In genomic region chr11:83150450-83150849, GRCh38 we compare ENCODE assay signal across 26 cellular contexts.
"Had no signal": no experiment of that assay in that cellular context is flagged by ENCODE, and none has a peak within 500 bp of the region (broad histone marks: within the 10 kb centered on the region; RNA-seq: fewer than 3 reads in every experiment).

No MANE protein-coding gene starts in this region.

- H2AFZ ChIP-seq: hepatocyte had no signal

- ATAC-seq: gastroesophageal sphincter; heart left ventricle; left cardiac atrium; left lung; natural killer cell treated with Interleukin-12 subunit alpha and Interleukin-12 subunit beta and Interleukin-15 and Interleukin-18, amount 100 ng/mL, for 72 hours; psoas muscle; right cardiac atrium; stimulated activated memory B cell treated with anti-CD40 and anti-IgM and Interleukin-4, amounts not matched to agents 10 μg/mL and 1 μg/mL and 100 μg/mL, for 72 hours; stimulated activated naive CD8-positive, alpha-beta T cell treated with anti-CD3 and anti-CD28 coated beads, Interleukin-15, Interleukin-2, amounts not matched to agents 100 U/mL and 50 U/mL, for 24 hours had no signal

- DNase-seq: dorsolateral prefrontal cortex; effector CD4-positive, alpha-beta T cell; heart left ventricle; left cardiac atrium; left lung; mesenchymal stem cell; mucosa of descending colon; naive B cell; psoas muscle; right cardiac atrium; sigmoid colon; spleen; stimulated activated CD4-positive, alpha-beta T cell treated with anti-CD3 and anti-CD28 coated beads, Interleukin-4, amount 100 ng/mL, for 4 hours; stimulated activated naive CD8-positive, alpha-beta T cell treated with anti-CD3 and anti-CD28 coated beads, Interleukin-15, Interleukin-2, amounts not matched to agents 100 U/mL and 50 U/mL, for 24 hours; substantia nigra; testis; tibial artery had no signal

- H3K27me3 ChIP-seq: dorsolateral prefrontal cortex, gastroesophageal sphincter, heart left ventricle, hepatocyte, left lung, sigmoid colon, spleen, testis, tibial artery had no signal

- H3K4me3 ChIP-seq: dorsolateral prefrontal cortex, gastroesophageal sphincter, heart left ventricle, hepatocyte, left lung, mucosa of descending colon, psoas muscle, sigmoid colon, spleen, testis, tibial artery had no signal

- H3K79me2 ChIP-seq: hepatocyte had no signal

- H3K27ac Mint-ChIP-seq: mesothelial cell of epicardium; natural killer cell treated with Interleukin-12 subunit alpha and Interleukin-12 subunit beta and Interleukin-15 and Interleukin-18, amount 100 ng/mL, for 72 hours; stimulated activated memory B cell treated with anti-CD40 and anti-IgM and Interleukin-4, amounts not matched to agents 10 μg/mL and 1 μg/mL and 100 μg/mL, for 72 hours; type B pancreatic cell had no signal

- H3K36me3 ChIP-seq: gastroesophageal sphincter, heart left ventricle, left lung, sigmoid colon, spleen, tibial artery had no signal

- H3K27me3 Mint-ChIP-seq: naive B cell; natural killer cell treated with Interleukin-12 subunit alpha and Interleukin-12 subunit beta and Interleukin-15 and Interleukin-18, amount 100 ng/mL, for 72 hours; stimulated activated memory B cell treated with anti-CD40 and anti-IgM and Interleukin-4, amounts not matched to agents 10 μg/mL and 1 μg/mL and 100 μg/mL, for 72 hours had no signal

- H3K27ac ChIP-seq: dorsolateral prefrontal cortex, gastroesophageal sphincter, heart left ventricle, hepatocyte, left lung, psoas muscle, sigmoid colon, spleen, testis, tibial artery had no signal

- H3K4me1 ChIP-seq: psoas muscle, testis had no signal

- H3K4me1 Mint-ChIP-seq: mesothelial cell of epicardium; neural crest cell; stimulated activated memory B cell treated with anti-CD40 and anti-IgM and Interleukin-4, amounts not matched to agents 10 μg/mL and 1 μg/mL and 100 μg/mL, for 72 hours had no signal

- H3K9me3 Mint-ChIP-seq: mesothelial cell of epicardium; naive B cell; natural killer cell treated with Interleukin-12 subunit alpha and Interleukin-12 subunit beta and Interleukin-15 and Interleukin-18, amount 100 ng/mL, for 72 hours; neural crest cell; stimulated activated memory B cell treated with anti-CD40 and anti-IgM and Interleukin-4, amounts not matched to agents 10 μg/mL and 1 μg/mL and 100 μg/mL, for 72 hours; type B pancreatic cell had no signal

- H3K4me2 ChIP-seq: hepatocyte had no signal

- H3K4me3 Mint-ChIP-seq: mesothelial cell of epicardium; naive B cell; natural killer cell treated with Interleukin-12 subunit alpha and Interleukin-12 subunit beta and Interleukin-15 and Interleukin-18, amount 100 ng/mL, for 72 hours; neural crest cell; stimulated activated memory B cell treated with anti-CD40 and anti-IgM and Interleukin-4, amounts not matched to agents 10 μg/mL and 1 μg/mL and 100 μg/mL, for 72 hours; type B pancreatic cell had no signal

- H3K9me3 ChIP-seq: gastroesophageal sphincter, heart left ventricle, left lung, mucosa of descending colon, psoas muscle, sigmoid colon, spleen, testis, tibial artery had no signal

- FAIRE-seq: colon, islet of Langerhans had no signal

- H3K36me3 Mint-ChIP-seq: mesothelial cell of epicardium; naive B cell; natural killer cell treated with Interleukin-12 subunit alpha and Interleukin-12 subunit beta and Interleukin-15 and Interleukin-18, amount 100 ng/mL, for 72 hours; stimulated activated memory B cell treated with anti-CD40 and anti-IgM and Interleukin-4, amounts not matched to agents 10 μg/mL and 1 μg/mL and 100 μg/mL, for 72 hours; type B pancreatic cell had no signal
